In genomic region chr4:122851568-122851967, GRCh38 we compare ENCODE assay signal across 29 cellular contexts.
"Had no signal": no experiment of that assay in that cellular context is flagged by ENCODE, and none has a peak within 500 bp of the region (broad histone marks: within the 10 kb centered on the region; RNA-seq: fewer than 3 reads in every experiment).

No MANE protein-coding gene starts in this region.

- H3K27me3 Mint-ChIP-seq: effector memory CD8-positive, alpha-beta T cell had no signal

- H3K4me3 Mint-ChIP-seq: activated CD4-positive, alpha-beta memory T cell treated with anti-CD3 and anti-CD28 coated beads, Interleukin-2, amount 10 ng/mL, durations not matched to agents 7 days and 5 days; activated CD4-positive, alpha-beta T cell treated with anti-CD3 and anti-CD28 coated beads, Interleukin-2, amount 10 ng/mL, durations not matched to agents 7 days and 5 days; activated naive CD4-positive, alpha-beta T cell treated with anti-CD3 and anti-CD28 coated beads for 36 hours; activated naive CD4-positive, alpha-beta T cell treated with anti-CD3 and anti-CD28 coated beads, Interleukin-2, amount 50 U/mL, for 24 hours; activated naive CD8-positive, alpha-beta T cell treated with anti-CD3 and anti-CD28 coated beads for 36 hours; activated naive CD8-positive, alpha-beta T cell treated with anti-CD3 and anti-CD28 coated beads, Interleukin-2, amount 50 U/mL, for 24 hours; activated T-cell treated with anti-CD3 and anti-CD28 coated beads, Interleukin-2, amount 50 U/mL, for 4 hours; activated T-helper 1 cell treated with anti-CD3 and anti-CD28 coated beads, Interleukin-12 subunit alpha, Interleukin-12 subunit beta, Interleukin-2, Interleukin-4 antibody, amounts not matched to agents 30 ng/mL and 10 ng/mL and 1 ng/mL, durations not matched to agents 14 hours and 24 hours and 36 hours; effector memory CD8-positive, alpha-beta T cell had no signal

- H3K36me3 ChIP-seq: adrenal gland, esophagus squamous epithelium, gastroesophageal sphincter, heart right ventricle had no signal

- H3K27me3 ChIP-seq: adrenal gland, body of pancreas, esophagus squamous epithelium, gastroesophageal sphincter, heart right ventricle had no signal

- H3K27ac ChIP-seq: adrenal gland, body of pancreas, epithelial cell of prostate, esophagus squamous epithelium, gastroesophageal sphincter, heart right ventricle had no signal

- H3K4me3 ChIP-seq: adrenal gland, body of pancreas, esophagus squamous epithelium, gastroesophageal sphincter, heart right ventricle had no signal

- H3K9me3 Mint-ChIP-seq: activated CD4-positive, alpha-beta memory T cell treated with anti-CD3 and anti-CD28 coated beads, Interleukin-2, amount 10 ng/mL, durations not matched to agents 7 days and 5 days; activated CD4-positive, alpha-beta T cell treated with anti-CD3 and anti-CD28 coated beads, Interleukin-2, amount 10 ng/mL, durations not matched to agents 7 days and 5 days; activated naive CD4-positive, alpha-beta T cell treated with anti-CD3 and anti-CD28 coated beads for 36 hours; activated naive CD4-positive, alpha-beta T cell treated with anti-CD3 and anti-CD28 coated beads, Interleukin-2, amount 50 U/mL, for 24 hours; activated naive CD8-positive, alpha-beta T cell treated with anti-CD3 and anti-CD28 coated beads for 36 hours; activated naive CD8-positive, alpha-beta T cell treated with anti-CD3 and anti-CD28 coated beads, Interleukin-2, amount 50 U/mL, for 24 hours; activated T-cell treated with anti-CD3 and anti-CD28 coated beads, Interleukin-2, amount 50 U/mL, for 4 hours; activated T-helper 1 cell treated with anti-CD3 and anti-CD28 coated beads, Interleukin-12 subunit alpha, Interleukin-12 subunit beta, Interleukin-2, Interleukin-4 antibody, amounts not matched to agents 30 ng/mL and 10 ng/mL and 1 ng/mL, durations not matched to agents 14 hours and 24 hours and 36 hours; activated T-helper 2 cell treated with anti-CD3 and anti-CD28 coated beads, Interferon-gamma antibody, Interleukin-2, Interleukin-4, amounts not matched to agents 10 μg/mL and 5 μg/mL and 100 μg/mL, durations not matched to agents 14 hours and 24 hours and 36 hours; effector memory CD8-positive, alpha-beta T cell had no signal

- H3K9me3 ChIP-seq: adrenal gland, body of pancreas, esophagus squamous epithelium, gastroesophageal sphincter, heart right ventricle had no signal

- H3K27ac Mint-ChIP-seq: activated CD4-positive, alpha-beta memory T cell treated with anti-CD3 and anti-CD28 coated beads, Interleukin-2, amount 10 ng/mL, durations not matched to agents 7 days and 5 days; activated CD4-positive, alpha-beta T cell treated with anti-CD3 and anti-CD28 coated beads, Interleukin-2, amount 10 ng/mL, durations not matched to agents 7 days and 5 days; activated naive CD4-positive, alpha-beta T cell treated with anti-CD3 and anti-CD28 coated beads for 36 hours; activated naive CD4-positive, alpha-beta T cell treated with anti-CD3 and anti-CD28 coated beads, Interleukin-2, amount 50 U/mL, for 24 hours; activated naive CD8-positive, alpha-beta T cell treated with anti-CD3 and anti-CD28 coated beads for 36 hours; activated naive CD8-positive, alpha-beta T cell treated with anti-CD3 and anti-CD28 coated beads, Interleukin-2, amount 50 U/mL, for 24 hours; activated T-helper 1 cell treated with anti-CD3 and anti-CD28 coated beads, Interleukin-12 subunit alpha, Interleukin-12 subunit beta, Interleukin-2, Interleukin-4 antibody, amounts not matched to agents 30 ng/mL and 10 ng/mL and 1 ng/mL, durations not matched to agents 14 hours and 24 hours and 36 hours; activated T-helper 2 cell treated with anti-CD3 and anti-CD28 coated beads, Interferon-gamma antibody, Interleukin-2, Interleukin-4, amounts not matched to agents 10 μg/mL and 5 μg/mL and 100 μg/mL, durations not matched to agents 14 hours and 24 hours and 36 hours; effector memory CD8-positive, alpha-beta T cell had no signal

- DNase-seq: activated CD4-positive, alpha-beta memory T cell treated with anti-CD3 and anti-CD28 coated beads, Interleukin-2, amount 10 ng/mL, durations not matched to agents 7 days and 5 days; activated CD4-positive, alpha-beta T cell treated with anti-CD3 and anti-CD28 coated beads for 1 hour; activated CD4-positive, alpha-beta T cell treated with anti-CD3 and anti-CD28 coated beads for 4 hours; activated CD4-positive, alpha-beta T cell treated with anti-CD3 and anti-CD28 coated beads, Interleukin-2, amount 10 ng/mL, durations not matched to agents 7 days and 5 days; activated CD4-positive, alpha-beta T cell treated with anti-CD3 and anti-CD28 coated beads, Interleukin-2, amount 50 U/mL, for 4 hours; activated CD8-positive, alpha-beta memory T cell treated with anti-CD3 and anti-CD28 coated beads, Interleukin-2, amount 50 U/mL, for 48 hours; activated effector memory CD4-positive, alpha-beta T cell treated with anti-CD3 and anti-CD28 coated beads, Interleukin-2, amount 50 U/mL, for 16 hours; activated naive CD4-positive, alpha-beta T cell treated with anti-CD3 and anti-CD28 coated beads for 36 hours; activated naive CD8-positive, alpha-beta T cell treated with anti-CD3 and anti-CD28 coated beads for 36 hours; activated naive CD8-positive, alpha-beta T cell treated with anti-CD3 and anti-CD28 coated beads, Interleukin-2, amount 50 U/mL, for 24 hours; activated T-cell treated with anti-CD3 and anti-CD28 coated beads, Interleukin-2, amount 50 U/mL, for 4 hours; adrenal gland; amygdala; aorta; body of pancreas; caudate nucleus; cortex of kidney; dermis blood vessel endothelial cell; effector CD4-positive, alpha-beta T cell; effector memory CD8-positive, alpha-beta T cell; esophagus squamous epithelium; foreskin melanocyte; heart right ventricle; T-helper 2 cell had no signal

- ATAC-seq: activated naive CD8-positive, alpha-beta T cell treated with anti-CD3 and anti-CD28 coated beads, Interleukin-2, amount 50 U/mL, for 24 hours; activated T-cell treated with anti-CD3 and anti-CD28 coated beads, Interleukin-2, amount 50 U/mL, for 4 hours; body of pancreas; effector memory CD8-positive, alpha-beta T cell; gastroesophageal sphincter; heart right ventricle had no signal

- H3K4me1 ChIP-seq: adrenal gland had no signal

- H3K4me1 Mint-ChIP-seq: activated naive CD4-positive, alpha-beta T cell treated with anti-CD3 and anti-CD28 coated beads, Interleukin-2, amount 50 U/mL, for 24 hours; activated naive CD8-positive, alpha-beta T cell treated with anti-CD3 and anti-CD28 coated beads for 36 hours; activated naive CD8-positive, alpha-beta T cell treated with anti-CD3 and anti-CD28 coated beads, Interleukin-2, amount 50 U/mL, for 24 hours had no signal
